ENCODE assay signal across 8 cellular contexts in genomic region chr2:43402452-43402937, GRCh38.
A peak's percentile ranks its signal among the peaks of the same experiment; 100 is the strongest.
DNase-seq lines count a peak whose midpoint lies in the region; ATAC-seq, FAIRE-seq and TF ChIP-seq lines count a peak whose summit lies in the region.

No MANE protein-coding gene starts in this region.

- peak overlapping the region; percentile 5 for H3K4me3 ChIP-seq in DOHH2 (ENCODE audit: low read length)
- peak overlapping the region; percentile 40 for H3K4me3 ChIP-seq in GM12878

- SMC1A ChIA-PET in GM12878 (lab: Charles Lee; ENCODE audit: uncharacterized antibody, unreplicated experiment): interaction anchor here (0.8 to 15.0 kb wide), 27 partner anchors 12 to 428 kb away, joined by 3 to 378 read pairs (median 4); partner anchors contain the start of gene ZFP36L2

- in situ Hi-C loops in GM12878 (cut with MboI): loop anchor here (5.0 kb wide), 1 partner anchor 80 kb away; no protein-coding TSS in a partner anchor

- no peaks in the 10 kb centered on the region for H3K9me2 ChIP-seq in DOHH2 (replicated peaks; ENCODE audit: control insufficient read depth, low read length)

- H3K36me3 ChIP-seq in DOHH2 (ENCODE audit: control insufficient read depth, low read length) (peaks cover 9% of the 10 kb centered on the region), GM12878 (ENCODE audit: control insufficient read depth in 2 of 2, insufficient read depth in 2 of 2, low read length in 1 of 2) (no peaks in the 10 kb centered on the region)

- peak; percentile 38 for TF ChIP-seq POLR2A in GM12878 (IDR thresholded peaks at IDR 0.05; ENCODE audit: low read depth, low read length)

- H2AFZ ChIP-seq in GM12878 (ENCODE audit: control insufficient read depth, low read depth, low read length): no peak overlapping the region

- no peaks in the 10 kb centered on the region for H3F3A ChIP-seq in DOHH2 (ENCODE audit: control insufficient read depth, insufficient read depth)

- TSS peak; percentile 98 for BruUV-seq in GM12878 (replicated peaks; lab: Mats Ljungman, UMichigan)

- RAD21 ChIA-PET in GM12878 (lab: Charles Lee; ENCODE audit: unreplicated experiment): interaction anchor here (1.0 to 13.1 kb wide), 27 partner anchors 8 to 180 kb away, joined by 3 to 360 read pairs (median 5); partner anchors contain the start of gene ZFP36L2

- peak overlapping the region; percentile 38 for H3K27ac ChIP-seq in DOHH2 (ENCODE audit: low read depth, low read length)
- H3K27ac ChIP-seq in GM12878 (ENCODE audit: control insufficient read depth, insufficient read depth): peak overlapping the region; percentile 97

- H3K27me3 ChIP-seq in DOHH2 (ENCODE audit: control insufficient read depth, low read length) (no peaks in the 10 kb centered on the region), GM12878 (replicated peaks in 1 of 2; ENCODE audit: control insufficient read depth in 2 of 2, insufficient read depth in 2 of 2, low read length in 1 of 2) (no peaks in the 10 kb centered on the region)

- H3K4me2 ChIP-seq in DOHH2 (ENCODE audit: low read length) (peak overlapping the region; percentile 35), GM12878 (ENCODE audit: control insufficient read depth, insufficient read depth) (peak overlapping the region; percentile 75)

- CTCF ChIA-PET in GM12878 (lab: Yijun Ruan, JAX): interaction anchor here (0.7 to 9.1 kb wide), 12 partner anchors 13 to 182 kb away, joined by 3 to 112 read pairs (median 6); partner anchors contain the start of gene ZFP36L2

- no peaks in the 10 kb centered on the region for H4K20me1 ChIP-seq in DOHH2 (ENCODE audit: control insufficient read depth, insufficient read depth, low read depth, low read length)
- no peaks in the 10 kb centered on the region for H4K20me1 ChIP-seq in GM12878 (ENCODE audit: control insufficient read depth, insufficient read depth)

- H3K9ac ChIP-seq in GM12878 (ENCODE audit: control insufficient read depth, insufficient read depth, low read length): peak overlapping the region; percentile 78

- ATAC-seq in GM19397 (IDR thresholded peaks at IDR 0.05; ENCODE audit: unreplicated experiment) (peak; percentile 54), HG03060 (IDR thresholded peaks at IDR 0.05; ENCODE audit: low read depth, unreplicated experiment) (peak; percentile 24), GM12878 (peak; percentile 73)

- POLR2A ChIA-PET in GM12878 (lab: Charles Lee): interaction anchor here (0.7 to 11.4 kb wide), 12 partner anchors 8 to 183 kb away, joined by 3 to 185 read pairs (median 5); no protein-coding TSS in a partner anchor

- TF ChIP-seq CTCF in DOHH2 (IDR thresholded peaks at IDR 0.05; ENCODE audit: low read depth, low read length, poor library complexity, severe bottlenecking) (no peak), GM12878 (IDR thresholded peaks at IDR 0.05 in 2 of 3, conservative IDR thresholded peaks at IDR 0.05 in 1 of 3; ENCODE audit: control insufficient read depth in 2 of 3, extremely low read depth in 1 of 3, insufficient read depth in 1 of 3, low read depth in 3 of 3, low read length in 3 of 3) (no peak)

- no peak for FAIRE-seq in GM12878 (lab: Jason Lieb, UNC)

- H3K9me3 ChIP-seq in DOHH2 (ENCODE audit: control insufficient read depth, insufficient read depth, low read length) (no peaks in the 10 kb centered on the region), GM12878 (replicated peaks; ENCODE audit: control insufficient read depth, insufficient read depth, low read length) (no peaks in the 10 kb centered on the region)

- H3K4me1 ChIP-seq in DOHH2 (ENCODE audit: control insufficient read depth, low read length) (peaks cover 40% of the 10 kb centered on the region), GM12878 (ENCODE audit: control insufficient read depth, insufficient read depth, low read length) (peaks cover 64% of the 10 kb centered on the region)

- peak in 1 of 2 experiments; percentile 22; a peak in 1 of 4 replicates for TF ChIP-seq EP300 in GM12878 (IDR thresholded peaks at IDR 0.05; ENCODE audit: borderline replicate concordance in 1 of 2, control insufficient read depth in 1 of 2, low read depth in 2 of 2, low read length in 2 of 2)

- H3K79me2 ChIP-seq in DOHH2 (ENCODE audit: control insufficient read depth, low read length) (no peaks in the 10 kb centered on the region), GM12878 (ENCODE audit: control insufficient read depth, insufficient read depth, low read length) (no peaks in the 10 kb centered on the region)

- DNase-seq in GM12878 (ENCODE audit: low read depth, low spot score) (peak; percentile 79), DMS153 (lab: John Stamatoyannopoulos, UW) (no peak), NOMO-1 (lab: John Stamatoyannopoulos, UW; ENCODE audit: unreplicated experiment in 2 of 2) (no peak), medulla oblongata (ENCODE audit: extremely low spot score) (no peak)
- DNase-seq in activated CD4-positive, alpha-beta T cell treated with anti-CD3 and anti-CD28 coated beads, Interleukin-2, amount 50 U/mL, for 48 hours: no peak

- WGBS in GM12878 (ENCODE audit: insufficient coverage, insufficient replicate concordance, low lambda C conversion rate, missing lambda C conversion rate): 39% methylated on average over 4 of the region's 4 CpGs

- TF ChIP-seq RAD21 in GM12878 (IDR thresholded peaks at IDR 0.05; ENCODE audit: insufficient read depth, low read depth, low read length): peak; percentile 34

- intact Hi-C loops in GM12878 (cut with micrococcal nuclease; ENCODE audit: unreplicated experiment): loop anchor here (1.0 to 10.0 kb wide), 7 partner anchors 15 to 428 kb away; partner anchors contain the start of gene ZFP36L2

TF ChIP-seq in GM12878, 131 proteins besides CTCF, POLR2A, EP300 and RAD21 (continues in another document):
- TF ChIP-seq USF1 (IDR thresholded peaks at IDR 0.05; ENCODE audit: borderline replicate concordance, extremely low read length, insufficient read depth, low read depth, low read length) (no peak), FOXM1 (IDR thresholded peaks at IDR 0.05; ENCODE audit: low read depth, low read length) (0 out of 2 replicates have a peak, but pooled peaks have one; percentile 10), RELB (IDR thresholded peaks at IDR 0.05; ENCODE audit: low read depth) (no peak), MLLT1 (IDR thresholded peaks at IDR 0.05) (peak; percentile 59), IRF3 (IDR thresholded peaks at IDR 0.05) (no peak), ETV6 (conservative IDR thresholded peaks at IDR 0.05 in 1 of 2, IDR thresholded peaks at IDR 0.05 in 1 of 2; ENCODE audit: borderline replicate concordance in 1 of 2, low read depth in 1 of 2) (no peak), BMI1 (IDR thresholded peaks at IDR 0.05; ENCODE audit: borderline replicate concordance) (no peak), MAX (IDR thresholded peaks at IDR 0.05; ENCODE audit: low read depth, low read length) (no peak)
